2 cellular contexts compared by ENCODE assay signal in genomic region chr1:154433161-154433681, GRCh38.
TF ChIP-seq lines count a peak whose summit lies in the region.

No MANE protein-coding gene starts in this region.

TF ChIP-seq in liver, 16 proteins besides CTCF, POLR2A, EP300 and RAD21 (continued from another document):
- TF ChIP-seq, protein P1, sequence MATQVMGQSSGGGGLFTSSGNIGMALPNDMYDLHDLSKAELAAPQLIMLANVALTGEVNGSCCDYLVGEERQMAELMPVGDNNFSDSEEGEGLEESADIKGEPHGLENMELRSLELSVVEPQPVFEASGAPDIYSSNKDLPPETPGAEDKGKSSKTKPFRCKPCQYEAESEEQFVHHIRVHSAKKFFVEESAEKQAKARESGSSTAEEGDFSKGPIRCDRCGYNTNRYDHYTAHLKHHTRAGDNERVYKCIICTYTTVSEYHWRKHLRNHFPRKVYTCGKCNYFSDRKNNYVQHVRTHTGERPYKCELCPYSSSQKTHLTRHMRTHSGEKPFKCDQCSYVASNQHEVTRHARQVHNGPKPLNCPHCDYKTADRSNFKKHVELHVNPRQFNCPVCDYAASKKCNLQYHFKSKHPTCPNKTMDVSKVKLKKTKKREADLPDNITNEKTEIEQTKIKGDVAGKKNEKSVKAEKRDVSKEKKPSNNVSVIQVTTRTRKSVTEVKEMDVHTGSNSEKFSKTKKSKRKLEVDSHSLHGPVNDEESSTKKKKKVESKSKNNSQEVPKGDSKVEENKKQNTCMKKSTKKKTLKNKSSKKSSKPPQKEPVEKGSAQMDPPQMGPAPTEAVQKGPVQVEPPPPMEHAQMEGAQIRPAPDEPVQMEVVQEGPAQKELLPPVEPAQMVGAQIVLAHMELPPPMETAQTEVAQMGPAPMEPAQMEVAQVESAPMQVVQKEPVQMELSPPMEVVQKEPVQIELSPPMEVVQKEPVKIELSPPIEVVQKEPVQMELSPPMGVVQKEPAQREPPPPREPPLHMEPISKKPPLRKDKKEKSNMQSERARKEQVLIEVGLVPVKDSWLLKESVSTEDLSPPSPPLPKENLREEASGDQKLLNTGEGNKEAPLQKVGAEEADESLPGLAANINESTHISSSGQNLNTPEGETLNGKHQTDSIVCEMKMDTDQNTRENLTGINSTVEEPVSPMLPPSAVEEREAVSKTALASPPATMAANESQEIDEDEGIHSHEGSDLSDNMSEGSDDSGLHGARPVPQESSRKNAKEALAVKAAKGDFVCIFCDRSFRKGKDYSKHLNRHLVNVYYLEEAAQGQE (IDR thresholded peaks at IDR 0.05): no peak
- TF ChIP-seq HNF4A (conservative IDR thresholded peaks at IDR 0.05) (no peak), YY1 (IDR thresholded peaks at IDR 0.05) (no peak), FOXA2 (IDR thresholded peaks at IDR 0.05) (no peak), TAF1 (conservative IDR thresholded peaks at IDR 0.05) (no peak), EGR1 (IDR thresholded peaks at IDR 0.05; ENCODE audit: low read depth in 2 of 2) (no peak), RXRA (IDR thresholded peaks at IDR 0.05) (no peak), FOXA1 (IDR thresholded peaks at IDR 0.05) (no peak)
- TF ChIP-seq, protein P2, sequence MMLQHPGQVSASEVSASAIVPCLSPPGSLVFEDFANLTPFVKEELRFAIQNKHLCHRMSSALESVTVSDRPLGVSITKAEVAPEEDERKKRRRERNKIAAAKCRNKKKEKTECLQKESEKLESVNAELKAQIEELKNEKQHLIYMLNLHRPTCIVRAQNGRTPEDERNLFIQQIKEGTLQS (IDR thresholded peaks at IDR 0.05): no peak
- TF ChIP-seq, protein P3, sequence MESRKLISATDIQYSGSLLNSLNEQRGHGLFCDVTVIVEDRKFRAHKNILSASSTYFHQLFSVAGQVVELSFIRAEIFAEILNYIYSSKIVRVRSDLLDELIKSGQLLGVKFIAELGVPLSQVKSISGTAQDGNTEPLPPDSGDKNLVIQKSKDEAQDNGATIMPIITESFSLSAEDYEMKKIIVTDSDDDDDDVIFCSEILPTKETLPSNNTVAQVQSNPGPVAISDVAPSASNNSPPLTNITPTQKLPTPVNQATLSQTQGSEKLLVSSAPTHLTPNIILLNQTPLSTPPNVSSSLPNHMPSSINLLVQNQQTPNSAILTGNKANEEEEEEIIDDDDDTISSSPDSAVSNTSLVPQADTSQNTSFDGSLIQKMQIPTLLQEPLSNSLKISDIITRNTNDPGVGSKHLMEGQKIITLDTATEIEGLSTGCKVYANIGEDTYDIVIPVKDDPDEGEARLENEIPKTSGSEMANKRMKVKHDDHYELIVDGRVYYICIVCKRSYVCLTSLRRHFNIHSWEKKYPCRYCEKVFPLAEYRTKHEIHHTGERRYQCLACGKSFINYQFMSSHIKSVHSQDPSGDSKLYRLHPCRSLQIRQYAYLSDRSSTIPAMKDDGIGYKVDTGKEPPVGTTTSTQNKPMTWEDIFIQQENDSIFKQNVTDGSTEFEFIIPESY (IDR thresholded peaks at IDR 0.05): no peak

TF ChIP-seq in HepG2, 621 proteins besides CTCF, POLR2A, EP300 and RAD21 (continued from another document):
- TF ChIP-seq AKNA (CRISPR knock-in tag; IDR thresholded peaks at IDR 0.05; ENCODE audit: borderline replicate concordance) (no peak), KLF9 (CRISPR knock-in tag; IDR thresholded peaks at IDR 0.05; ENCODE audit: low read depth) (no peak), CHCHD3 (CRISPR knock-in tag; IDR thresholded peaks at IDR 0.05) (no peak), PHF20 (CRISPR knock-in tag; IDR thresholded peaks at IDR 0.05) (no peak), MBD4 (IDR thresholded peaks at IDR 0.05; ENCODE audit: borderline replicate concordance, low read length) (no peak), ZNF709 (CRISPR knock-in tag; IDR thresholded peaks at IDR 0.05) (no peak), ZFAT (CRISPR knock-in tag; conservative IDR thresholded peaks at IDR 0.05) (no peak), MXD1 (CRISPR knock-in tag; IDR thresholded peaks at IDR 0.05) (no peak), ZKSCAN5 (CRISPR knock-in tag; IDR thresholded peaks at IDR 0.05) (no peak), NPAS2 (CRISPR knock-in tag; IDR thresholded peaks at IDR 0.05; ENCODE audit: borderline replicate concordance) (no peak), ZNF496 (CRISPR knock-in tag; IDR thresholded peaks at IDR 0.05; ENCODE audit: insufficient replicate concordance) (no peak)
- TF ChIP-seq, protein P4, sequence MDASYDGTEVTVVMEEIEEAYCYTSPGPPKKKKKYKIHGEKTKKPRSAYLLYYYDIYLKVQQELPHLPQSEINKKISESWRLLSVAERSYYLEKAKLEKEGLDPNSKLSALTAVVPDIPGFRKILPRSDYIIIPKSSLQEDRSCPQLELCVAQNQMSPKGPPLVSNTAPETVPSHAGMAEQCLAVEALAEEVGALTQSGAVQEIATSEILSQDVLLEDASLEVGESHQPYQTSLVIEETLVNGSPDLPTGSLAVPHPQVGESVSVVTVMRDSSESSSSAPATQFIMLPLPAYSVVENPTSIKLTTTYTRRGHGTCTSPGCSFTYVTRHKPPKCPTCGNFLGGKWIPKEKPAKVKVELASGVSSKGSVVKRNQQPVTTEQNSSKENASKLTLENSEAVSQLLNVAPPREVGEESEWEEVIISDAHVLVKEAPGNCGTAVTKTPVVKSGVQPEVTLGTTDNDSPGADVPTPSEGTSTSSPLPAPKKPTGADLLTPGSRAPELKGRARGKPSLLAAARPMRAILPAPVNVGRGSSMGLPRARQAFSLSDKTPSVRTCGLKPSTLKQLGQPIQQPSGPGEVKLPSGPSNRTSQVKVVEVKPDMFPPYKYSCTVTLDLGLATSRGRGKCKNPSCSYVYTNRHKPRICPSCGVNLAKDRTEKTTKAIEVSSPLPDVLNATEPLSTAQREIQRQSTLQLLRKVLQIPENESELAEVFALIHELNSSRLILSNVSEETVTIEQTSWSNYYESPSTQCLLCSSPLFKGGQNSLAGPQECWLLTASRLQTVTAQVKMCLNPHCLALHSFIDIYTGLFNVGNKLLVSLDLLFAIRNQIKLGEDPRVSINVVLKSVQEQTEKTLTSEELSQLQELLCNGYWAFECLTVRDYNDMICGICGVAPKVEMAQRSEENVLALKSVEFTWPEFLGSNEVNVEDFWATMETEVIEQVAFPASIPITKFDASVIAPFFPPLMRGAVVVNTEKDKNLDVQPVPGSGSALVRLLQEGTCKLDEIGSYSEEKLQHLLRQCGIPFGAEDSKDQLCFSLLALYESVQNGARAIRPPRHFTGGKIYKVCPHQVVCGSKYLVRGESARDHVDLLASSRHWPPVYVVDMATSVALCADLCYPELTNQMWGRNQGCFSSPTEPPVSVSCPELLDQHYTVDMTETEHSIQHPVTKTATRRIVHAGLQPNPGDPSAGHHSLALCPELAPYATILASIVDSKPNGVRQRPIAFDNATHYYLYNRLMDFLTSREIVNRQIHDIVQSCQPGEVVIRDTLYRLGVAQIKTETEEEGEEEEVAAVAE (CRISPR knock-in tag; IDR thresholded peaks at IDR 0.05; ENCODE audit: borderline replicate concordance): no peak
- TF ChIP-seq, protein P5, sequence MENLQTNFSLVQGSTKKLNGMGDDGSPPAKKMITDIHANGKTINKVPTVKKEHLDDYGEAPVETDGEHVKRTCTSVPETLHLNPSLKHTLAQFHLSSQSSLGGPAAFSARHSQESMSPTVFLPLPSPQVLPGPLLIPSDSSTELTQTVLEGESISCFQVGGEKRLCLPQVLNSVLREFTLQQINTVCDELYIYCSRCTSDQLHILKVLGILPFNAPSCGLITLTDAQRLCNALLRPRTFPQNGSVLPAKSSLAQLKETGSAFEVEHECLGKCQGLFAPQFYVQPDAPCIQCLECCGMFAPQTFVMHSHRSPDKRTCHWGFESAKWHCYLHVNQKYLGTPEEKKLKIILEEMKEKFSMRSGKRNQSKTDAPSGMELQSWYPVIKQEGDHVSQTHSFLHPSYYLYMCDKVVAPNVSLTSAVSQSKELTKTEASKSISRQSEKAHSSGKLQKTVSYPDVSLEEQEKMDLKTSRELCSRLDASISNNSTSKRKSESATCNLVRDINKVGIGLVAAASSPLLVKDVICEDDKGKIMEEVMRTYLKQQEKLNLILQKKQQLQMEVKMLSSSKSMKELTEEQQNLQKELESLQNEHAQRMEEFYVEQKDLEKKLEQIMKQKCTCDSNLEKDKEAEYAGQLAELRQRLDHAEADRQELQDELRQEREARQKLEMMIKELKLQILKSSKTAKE (CRISPR knock-in tag; IDR thresholded peaks at IDR 0.05; ENCODE audit: borderline replicate concordance): no peak
- TF ChIP-seq, protein P6, sequence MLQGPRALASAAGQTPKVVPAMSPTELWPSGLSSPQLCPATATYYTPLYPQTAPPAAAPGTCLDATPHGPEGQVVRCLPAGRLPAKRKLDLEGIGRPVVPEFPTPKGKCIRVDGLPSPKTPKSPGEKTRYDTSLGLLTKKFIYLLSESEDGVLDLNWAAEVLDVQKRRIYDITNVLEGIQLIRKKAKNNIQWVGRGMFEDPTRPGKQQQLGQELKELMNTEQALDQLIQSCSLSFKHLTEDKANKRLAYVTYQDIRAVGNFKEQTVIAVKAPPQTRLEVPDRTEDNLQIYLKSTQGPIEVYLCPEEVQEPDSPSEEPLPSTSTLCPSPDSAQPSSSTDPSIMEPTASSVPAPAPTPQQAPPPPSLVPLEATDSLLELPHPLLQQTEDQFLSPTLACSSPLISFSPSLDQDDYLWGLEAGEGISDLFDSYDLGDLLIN (CRISPR knock-in tag; IDR thresholded peaks at IDR 0.05; ENCODE audit: borderline replicate concordance): no peak
